8 cellular contexts compared by ENCODE assay signal in the genomic region with DNA sequence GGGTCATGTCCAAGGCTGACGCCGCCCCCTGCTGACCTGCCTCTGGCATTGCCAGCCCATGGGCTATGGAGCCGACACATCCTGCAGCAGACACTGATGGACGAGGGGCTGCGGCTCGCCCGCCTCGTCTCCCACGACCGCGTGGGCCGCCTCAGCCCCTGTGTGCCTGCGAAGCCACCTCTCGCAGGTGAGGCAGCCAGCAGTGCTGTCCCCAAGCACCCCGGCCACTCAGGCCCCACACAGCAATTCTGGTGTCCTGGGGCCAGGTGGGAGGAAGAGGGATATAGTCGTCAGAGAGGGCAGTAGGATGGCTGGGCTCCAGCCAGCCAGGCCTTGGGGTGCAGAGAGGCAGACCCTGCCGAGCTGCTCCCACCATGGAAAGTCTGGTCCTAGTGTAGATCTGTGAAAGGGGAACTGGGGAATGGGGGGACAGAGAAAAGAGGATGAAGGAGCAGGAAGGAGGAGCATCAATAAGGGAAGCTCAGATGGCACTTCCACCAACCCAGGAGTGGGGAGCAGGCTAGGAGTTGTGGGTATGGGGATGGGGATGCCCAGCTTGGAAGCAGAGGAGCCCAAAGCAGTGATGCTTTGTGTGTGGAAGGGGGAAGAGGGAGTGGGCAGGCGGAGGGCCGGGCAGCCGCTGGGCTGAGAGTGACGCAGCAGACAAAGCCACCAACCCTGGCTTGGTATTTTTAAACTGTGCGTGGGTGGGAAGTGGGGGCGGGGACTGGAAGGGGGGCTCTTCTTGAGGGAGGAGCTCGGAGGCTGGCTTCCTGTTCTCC. TPM values are rescaled to one million over a fixed set of nuclear protein-coding genes. Genes with fewer than 3 reads are reported as not detected.
DNase-seq lines count a peak whose midpoint lies in the region; ATAC-seq and TF ChIP-seq lines count a peak whose summit lies in the region.

No MANE protein-coding gene starts in this region.

- H3K9me2 ChIP-seq in Karpas-422 (replicated peaks; ENCODE audit: insufficient read depth, low read length): no peaks in the 10 kb centered on the region

- no peak overlapping the region for H2AFZ ChIP-seq in Karpas-422 (ENCODE audit: low read length)

- no peaks in the 10 kb centered on the region for H3K9me3 Mint-ChIP-seq in stimulated activated effector memory CD8-positive, alpha-beta T cell treated with anti-CD3 and anti-CD28 coated beads, Interleukin-12 subunit alpha, Interleukin-12 subunit beta, amount 100 ng/mL, for 72 hours

- peaks cover 28% of the 10 kb centered on the region; the same call in 1 of the 2 replicates for H3K36me3 ChIP-seq in Karpas-422 (ENCODE audit: insufficient read depth, low read length)

- DNase-seq in Karpas-422 (peak; percentile 91), mucosa of gallbladder (ENCODE audit: low spot score) (peak; percentile 76), OCI-M2 (lab: John Stamatoyannopoulos, UW; ENCODE audit: unreplicated experiment) (no peak), NCI-H187 treated with DMSO at 0.1 percent for 48 hours (lab: John Stamatoyannopoulos, UW) (no peak)
- peak; percentile 49 to 63 for DNase-seq in activated CD4-positive, alpha-beta T cell treated with anti-CD3 and anti-CD28 coated beads, Interleukin-2, amount 50 U/mL, for 24 hours (ENCODE audit: low read depth in 1 of 2, low spot score in 1 of 2)
- DNase-seq in effector CD8-positive, alpha-beta T cell (lab: John Stamatoyannopoulos, UW): peak; percentile 71
- peak in 1 of 2 donors; percentile 78 for DNase-seq in stimulated activated effector memory CD8-positive, alpha-beta T cell treated with anti-CD3 and anti-CD28 coated beads, Interleukin-12 subunit alpha, Interleukin-12 subunit beta, amount 100 ng/mL, for 72 hours (ENCODE audit: low spot score in 2 of 2)

- peak overlapping the region; percentile 52 for H3K4me3 ChIP-seq in Karpas-422 (ENCODE audit: low read length)

- peak; percentile 75 for TF ChIP-seq CTCF in GM12872 (IDR thresholded peaks at IDR 0.05; ENCODE audit: insufficient read depth, low read depth, low read length)

- H3K27ac Mint-ChIP-seq in stimulated activated effector memory CD8-positive, alpha-beta T cell treated with anti-CD3 and anti-CD28 coated beads, Interleukin-12 subunit alpha, Interleukin-12 subunit beta, amount 100 ng/mL, for 72 hours: peak overlapping the region; percentile 94

- H3K4me3 Mint-ChIP-seq in stimulated activated effector memory CD8-positive, alpha-beta T cell treated with anti-CD3 and anti-CD28 coated beads, Interleukin-12 subunit alpha, Interleukin-12 subunit beta, amount 100 ng/mL, for 72 hours: peak overlapping the region; percentile 71

- H3K9ac ChIP-seq in Karpas-422 (ENCODE audit: low read length): peak overlapping the region; percentile 68

- no peaks in the 10 kb centered on the region for H3K9me3 ChIP-seq in Karpas-422 (ENCODE audit: low read length)

- peaks cover 59% of the 10 kb centered on the region for H3K4me1 ChIP-seq in Karpas-422 (ENCODE audit: low read length)

- H3K36me3 Mint-ChIP-seq in stimulated activated effector memory CD8-positive, alpha-beta T cell treated with anti-CD3 and anti-CD28 coated beads, Interleukin-12 subunit alpha, Interleukin-12 subunit beta, amount 100 ng/mL, for 72 hours: peaks cover 95% of the 10 kb centered on the region

- H3K4me2 ChIP-seq in Karpas-422 (ENCODE audit: low read depth, low read length, poor library complexity, severe bottlenecking): peak overlapping the region; percentile 60

- H3K4me1 Mint-ChIP-seq in stimulated activated effector memory CD8-positive, alpha-beta T cell treated with anti-CD3 and anti-CD28 coated beads, Interleukin-12 subunit alpha, Interleukin-12 subunit beta, amount 100 ng/mL, for 72 hours: peaks cover 74% of the 10 kb centered on the region

- peaks cover 25% of the 10 kb centered on the region for H3K79me2 ChIP-seq in Karpas-422 (ENCODE audit: low read length)

- no peaks in the 10 kb centered on the region for H3K27me3 ChIP-seq in Karpas-422 (ENCODE audit: low read length)

- peak; percentile 61 for ATAC-seq in stimulated activated effector memory CD8-positive, alpha-beta T cell treated with anti-CD3 and anti-CD28 coated beads, Interleukin-12 subunit alpha, Interleukin-12 subunit beta, amount 100 ng/mL, for 72 hours

- no peaks in the 10 kb centered on the region for H4K20me1 ChIP-seq in Karpas-422 (ENCODE audit: insufficient read depth, low read depth, low read length)

- peak overlapping the region; percentile 83 for H3K27ac ChIP-seq in Karpas-422 (ENCODE audit: low read length)

RNA-seq across cellular contexts. Expression of gene NAB2, which starts 4.7 kb away (rescaled TPM):
- 19.4 and 38.0 TPM in 2 replicates for total RNA-seq in Karpas-422 (2014; rRNA removed; shearing (Covaris generic); ENCODE audit: low replicate concordance)
- total RNA-seq in mucosa of gallbladder: 21.4 TPM

RNA-seq across cellular contexts. Expression of gene NEMP1, which starts 15.0 kb away (rescaled TPM):
- total RNA-seq in Karpas-422 (2014; rRNA removed; shearing (Covaris generic); ENCODE audit: low replicate concordance): 34.2 and 59.6 TPM in 2 replicates
- total RNA-seq in mucosa of gallbladder: 11.4 TPM

RNA-seq across cellular contexts. Expression of gene STAT6, which starts 17.6 kb away (rescaled TPM):
- 116 and 140 TPM in 2 replicates for total RNA-seq in Karpas-422 (2014; rRNA removed; shearing (Covaris generic); ENCODE audit: low replicate concordance)
- total RNA-seq in mucosa of gallbladder: 287 TPM

RNA-seq across cellular contexts. Expression of gene LRP1, which starts 34.7 kb away (rescaled TPM):
- 0.56 and 3.1 TPM in 2 replicates for total RNA-seq in Karpas-422 (2014; rRNA removed; shearing (Covaris generic); ENCODE audit: low replicate concordance)
- total RNA-seq in mucosa of gallbladder: 241 TPM

RNA-seq across cellular contexts. Expression of gene MYO1A, which starts 43.7 kb away (rescaled TPM):
- total RNA-seq in Karpas-422 (2014; rRNA removed; shearing (Covaris generic); ENCODE audit: low replicate concordance): 0.11 and 3.8 TPM in 2 replicates
- total RNA-seq in mucosa of gallbladder: 48.5 TPM

Comparison
In these comparisons a context has a peak if more than half of its experiments do, and no peak if none do; other contexts are left out.
1. DNase-seq: peak in Karpas-422 (single experiment), activated CD4-positive, alpha-beta T cell treated with anti-CD3 and anti-CD28 coated beads, Interleukin-2, amount 50 U/mL, for 24 hours (2 of 2), effector CD8-positive, alpha-beta T cell (single experiment) and mucosa of gallbladder (single experiment); none in OCI-M2 (single experiment) and NCI-H187 treated with DMSO at 0.1 percent for 48 hours (single experiment).